In genomic region chr18:56269958-56270357, GRCh38 we compare ENCODE assay signal across 23 cellular contexts.
"Had no signal": no experiment of that assay in that cellular context is flagged by ENCODE, and none has a peak within 500 bp of the region (broad histone marks: within the 10 kb centered on the region; RNA-seq: fewer than 3 reads in every experiment).

No MANE protein-coding gene starts in this region.

- ATAC-seq: HepG2 had no signal

- H3K27ac ChIP-seq: SJSA1, SK-N-MC had no signal

- H3K27me3 ChIP-seq: MG63, SJSA1 had no signal

- H3K36me3 ChIP-seq: MG63, SJSA1 had no signal

- H3K4me3 ChIP-seq: MG63, SJSA1, SK-N-MC had no signal

- DNase-seq: IMR-90, Karpas-422, KG1, MG63, NCI-H1092, NCI-H1105 treated with DMSO at 0.1 percent for 48 hours, NCI-H1417 treated with DMSO at 0.1 percent for 48 hours, NCI-H146, NCI-H187, NCI-H2029, NCI-H2081 treated with DMSO at 0.1 percent for 48 hours, NCI-H2171, NCI-H226, NCI-H510A, NCI-H524 treated with DMSO at 0.1 percent for 48 hours, NCI-H69, NCI-H774, Right ventricle myocardium superior, RPMI8226, SIG-M5 had no signal

- H3K9me3 ChIP-seq: MG63, SJSA1 had no signal
